1 cellular context compared by ENCODE assay signal in the genomic region with DNA sequence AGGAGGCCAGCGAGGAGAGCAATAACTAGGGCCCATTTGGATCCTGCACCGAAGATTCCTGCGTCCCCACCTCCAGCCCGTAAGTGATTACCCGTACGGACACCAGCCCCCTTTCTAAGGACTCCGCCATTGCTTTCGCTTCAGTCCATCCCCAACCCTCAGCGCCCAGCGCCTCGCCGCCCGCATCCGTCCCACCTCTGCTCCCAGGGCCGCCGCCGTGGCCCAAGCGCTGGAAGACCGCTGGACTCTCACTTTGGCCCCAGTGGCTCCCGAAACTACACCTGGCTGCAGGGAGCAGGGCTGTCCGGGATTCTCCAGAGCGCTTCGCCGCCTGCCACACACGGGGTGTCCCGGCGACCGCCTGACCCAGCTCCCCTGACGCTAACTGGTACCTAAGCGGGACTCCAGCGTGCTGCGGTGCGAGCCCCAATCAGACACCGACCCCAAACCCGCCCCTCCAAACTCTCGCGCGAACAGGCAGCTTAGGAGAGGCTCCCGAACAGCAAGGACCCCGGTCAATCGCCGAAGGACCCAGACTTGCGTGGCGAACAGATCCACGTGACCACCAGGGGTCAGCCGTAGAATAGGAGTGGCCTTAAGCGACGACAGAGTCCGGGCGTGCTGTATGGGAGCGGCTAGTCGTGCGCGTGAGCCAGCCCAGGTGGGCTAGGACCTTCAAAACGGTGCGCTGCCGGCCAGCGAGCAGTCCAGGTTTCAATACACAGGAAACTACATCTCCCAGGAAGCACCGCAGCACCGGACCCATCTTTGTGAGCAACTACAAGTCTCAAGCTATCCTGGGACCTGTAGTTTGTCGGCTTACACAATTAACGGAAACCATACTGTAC.
TF ChIP-seq lines count a peak whose summit lies in the region.

A gene (minus strand): TSS at position 363 of the 848 bp plus-strand sequence. CDS start 771 bp downstream, outside the sequence.

TF ChIP-seq in K562, 482 proteins besides CTCF, POLR2A, EP300 and RAD21 (continued from another document and continues in another):
- TF ChIP-seq, protein P1, sequence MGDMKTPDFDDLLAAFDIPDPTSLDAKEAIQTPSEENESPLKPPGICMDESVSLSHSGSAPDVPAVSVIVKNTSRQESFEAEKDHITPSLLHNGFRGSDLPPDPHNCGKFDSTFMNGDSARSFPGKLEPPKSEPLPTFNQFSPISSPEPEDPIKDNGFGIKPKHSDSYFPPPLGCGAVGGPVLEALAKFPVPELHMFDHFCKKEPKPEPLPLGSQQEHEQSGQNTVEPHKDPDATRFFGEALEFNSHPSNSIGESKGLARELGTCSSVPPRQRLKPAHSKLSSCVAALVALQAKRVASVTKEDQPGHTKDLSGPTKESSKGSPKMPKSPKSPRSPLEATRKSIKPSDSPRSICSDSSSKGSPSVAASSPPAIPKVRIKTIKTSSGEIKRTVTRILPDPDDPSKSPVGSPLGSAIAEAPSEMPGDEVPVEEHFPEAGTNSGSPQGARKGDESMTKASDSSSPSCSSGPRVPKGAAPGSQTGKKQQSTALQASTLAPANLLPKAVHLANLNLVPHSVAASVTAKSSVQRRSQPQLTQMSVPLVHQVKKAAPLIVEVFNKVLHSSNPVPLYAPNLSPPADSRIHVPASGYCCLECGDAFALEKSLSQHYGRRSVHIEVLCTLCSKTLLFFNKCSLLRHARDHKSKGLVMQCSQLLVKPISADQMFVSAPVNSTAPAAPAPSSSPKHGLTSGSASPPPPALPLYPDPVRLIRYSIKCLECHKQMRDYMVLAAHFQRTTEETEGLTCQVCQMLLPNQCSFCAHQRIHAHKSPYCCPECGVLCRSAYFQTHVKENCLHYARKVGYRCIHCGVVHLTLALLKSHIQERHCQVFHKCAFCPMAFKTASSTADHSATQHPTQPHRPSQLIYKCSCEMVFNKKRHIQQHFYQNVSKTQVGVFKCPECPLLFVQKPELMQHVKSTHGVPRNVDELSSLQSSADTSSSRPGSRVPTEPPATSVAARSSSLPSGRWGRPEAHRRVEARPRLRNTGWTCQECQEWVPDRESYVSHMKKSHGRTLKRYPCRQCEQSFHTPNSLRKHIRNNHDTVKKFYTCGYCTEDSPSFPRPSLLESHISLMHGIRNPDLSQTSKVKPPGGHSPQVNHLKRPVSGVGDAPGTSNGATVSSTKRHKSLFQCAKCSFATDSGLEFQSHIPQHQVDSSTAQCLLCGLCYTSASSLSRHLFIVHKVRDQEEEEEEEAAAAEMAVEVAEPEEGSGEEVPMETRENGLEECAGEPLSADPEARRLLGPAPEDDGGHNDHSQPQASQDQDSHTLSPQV (IDR thresholded peaks at IDR 0.05): peak; percentile 90
- TF ChIP-seq, protein P2, sequence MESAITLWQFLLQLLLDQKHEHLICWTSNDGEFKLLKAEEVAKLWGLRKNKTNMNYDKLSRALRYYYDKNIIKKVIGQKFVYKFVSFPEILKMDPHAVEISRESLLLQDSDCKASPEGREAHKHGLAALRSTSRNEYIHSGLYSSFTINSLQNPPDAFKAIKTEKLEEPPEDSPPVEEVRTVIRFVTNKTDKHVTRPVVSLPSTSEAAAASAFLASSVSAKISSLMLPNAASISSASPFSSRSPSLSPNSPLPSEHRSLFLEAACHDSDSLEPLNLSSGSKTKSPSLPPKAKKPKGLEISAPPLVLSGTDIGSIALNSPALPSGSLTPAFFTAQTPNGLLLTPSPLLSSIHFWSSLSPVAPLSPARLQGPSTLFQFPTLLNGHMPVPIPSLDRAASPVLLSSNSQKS (CRISPR knock-in tag; IDR thresholded peaks at IDR 0.05): no peak
- TF ChIP-seq SRSF9 (IDR thresholded peaks at IDR 0.05; ENCODE audit: borderline replicate concordance, low read depth, low read length) (no peak), U2AF1 (optimal IDR thresholded peaks at IDR 0.05; ENCODE audit: low read depth, low read length) (no peak), FOXK1 (CRISPR knock-in tag; IDR thresholded peaks at IDR 0.05; ENCODE audit: borderline replicate concordance) (0 out of 2 replicates have a peak, but pooled peaks have one; percentile 60), ZNF551 (CRISPR knock-in tag; IDR thresholded peaks at IDR 0.05) (no peak), SMAD3 (CRISPR knock-in tag; conservative IDR thresholded peaks at IDR 0.05) (no peak; the same call in 1 of the 2 replicates), ETV1 (tag; conservative IDR thresholded peaks at IDR 0.05; ENCODE audit: low read depth) (no peak), ELF2 (CRISPR knock-in tag; IDR thresholded peaks at IDR 0.05) (no peak), SRSF3 (IDR thresholded peaks at IDR 0.05; ENCODE audit: insufficient read depth, low read length) (no peak), ZNF316 (IDR thresholded peaks at IDR 0.05) (no peak), NUFIP1 (IDR thresholded peaks at IDR 0.05; ENCODE audit: partially characterized antibody) (no peak), NCOA4 (IDR thresholded peaks at IDR 0.05; ENCODE audit: partially characterized antibody) (no peak), HMG20B (CRISPR knock-in tag; IDR thresholded peaks at IDR 0.05) (no peak), PYGO2 (tag; IDR thresholded peaks at IDR 0.05) (no peak), CHD4 (IDR thresholded peaks at IDR 0.05; ENCODE audit: insufficient read depth, insufficient replicate concordance, low read depth, low read length, poor library complexity, severe bottlenecking) (no peak), EWSR1 (IDR thresholded peaks at IDR 0.05; ENCODE audit: borderline replicate concordance, low read depth, partially characterized antibody) (no peak), TBP (optimal IDR thresholded peaks at IDR 0.05; ENCODE audit: low read depth, low read length) (peak; percentile 91), TAL1 (IDR thresholded peaks at IDR 0.05) (no peak), FOS (IDR thresholded peaks at IDR 0.05; ENCODE audit: extremely low read depth, insufficient read length) (no peak), TARDBP (IDR thresholded peaks at IDR 0.05) (no peak), ELF4 (CRISPR knock-in tag; IDR thresholded peaks at IDR 0.05) (no peak), ZNF436 (CRISPR knock-in tag; IDR thresholded peaks at IDR 0.05) (no peak)
- TF ChIP-seq, protein P3, sequence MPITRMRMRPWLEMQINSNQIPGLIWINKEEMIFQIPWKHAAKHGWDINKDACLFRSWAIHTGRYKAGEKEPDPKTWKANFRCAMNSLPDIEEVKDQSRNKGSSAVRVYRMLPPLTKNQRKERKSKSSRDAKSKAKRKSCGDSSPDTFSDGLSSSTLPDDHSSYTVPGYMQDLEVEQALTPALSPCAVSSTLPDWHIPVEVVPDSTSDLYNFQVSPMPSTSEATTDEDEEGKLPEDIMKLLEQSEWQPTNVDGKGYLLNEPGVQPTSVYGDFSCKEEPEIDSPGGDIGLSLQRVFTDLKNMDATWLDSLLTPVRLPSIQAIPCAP (CRISPR knock-in tag; IDR thresholded peaks at IDR 0.05; ENCODE audit: borderline replicate concordance): no peak
- TF ChIP-seq, protein P4, sequence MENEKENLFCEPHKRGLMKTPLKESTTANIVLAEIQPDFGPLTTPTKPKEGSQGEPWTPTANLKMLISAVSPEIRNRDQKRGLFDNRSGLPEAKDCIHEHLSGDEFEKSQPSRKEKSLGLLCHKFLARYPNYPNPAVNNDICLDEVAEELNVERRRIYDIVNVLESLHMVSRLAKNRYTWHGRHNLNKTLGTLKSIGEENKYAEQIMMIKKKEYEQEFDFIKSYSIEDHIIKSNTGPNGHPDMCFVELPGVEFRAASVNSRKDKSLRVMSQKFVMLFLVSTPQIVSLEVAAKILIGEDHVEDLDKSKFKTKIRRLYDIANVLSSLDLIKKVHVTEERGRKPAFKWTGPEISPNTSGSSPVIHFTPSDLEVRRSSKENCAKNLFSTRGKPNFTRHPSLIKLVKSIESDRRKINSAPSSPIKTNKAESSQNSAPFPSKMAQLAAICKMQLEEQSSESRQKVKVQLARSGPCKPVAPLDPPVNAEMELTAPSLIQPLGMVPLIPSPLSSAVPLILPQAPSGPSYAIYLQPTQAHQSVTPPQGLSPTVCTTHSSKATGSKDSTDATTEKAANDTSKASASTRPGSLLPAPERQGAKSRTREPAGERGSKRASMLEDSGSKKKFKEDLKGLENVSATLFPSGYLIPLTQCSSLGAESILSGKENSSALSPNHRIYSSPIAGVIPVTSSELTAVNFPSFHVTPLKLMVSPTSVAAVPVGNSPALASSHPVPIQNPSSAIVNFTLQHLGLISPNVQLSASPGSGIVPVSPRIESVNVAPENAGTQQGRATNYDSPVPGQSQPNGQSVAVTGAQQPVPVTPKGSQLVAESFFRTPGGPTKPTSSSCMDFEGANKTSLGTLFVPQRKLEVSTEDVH (IDR thresholded peaks at IDR 0.05; ENCODE audit: low read depth, partially characterized antibody): no peak
- TF ChIP-seq, protein P5, sequence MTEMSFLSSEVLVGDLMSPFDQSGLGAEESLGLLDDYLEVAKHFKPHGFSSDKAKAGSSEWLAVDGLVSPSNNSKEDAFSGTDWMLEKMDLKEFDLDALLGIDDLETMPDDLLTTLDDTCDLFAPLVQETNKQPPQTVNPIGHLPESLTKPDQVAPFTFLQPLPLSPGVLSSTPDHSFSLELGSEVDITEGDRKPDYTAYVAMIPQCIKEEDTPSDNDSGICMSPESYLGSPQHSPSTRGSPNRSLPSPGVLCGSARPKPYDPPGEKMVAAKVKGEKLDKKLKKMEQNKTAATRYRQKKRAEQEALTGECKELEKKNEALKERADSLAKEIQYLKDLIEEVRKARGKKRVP (CRISPR knock-in tag; IDR thresholded peaks at IDR 0.05): no peak
- TF ChIP-seq, protein P6, sequence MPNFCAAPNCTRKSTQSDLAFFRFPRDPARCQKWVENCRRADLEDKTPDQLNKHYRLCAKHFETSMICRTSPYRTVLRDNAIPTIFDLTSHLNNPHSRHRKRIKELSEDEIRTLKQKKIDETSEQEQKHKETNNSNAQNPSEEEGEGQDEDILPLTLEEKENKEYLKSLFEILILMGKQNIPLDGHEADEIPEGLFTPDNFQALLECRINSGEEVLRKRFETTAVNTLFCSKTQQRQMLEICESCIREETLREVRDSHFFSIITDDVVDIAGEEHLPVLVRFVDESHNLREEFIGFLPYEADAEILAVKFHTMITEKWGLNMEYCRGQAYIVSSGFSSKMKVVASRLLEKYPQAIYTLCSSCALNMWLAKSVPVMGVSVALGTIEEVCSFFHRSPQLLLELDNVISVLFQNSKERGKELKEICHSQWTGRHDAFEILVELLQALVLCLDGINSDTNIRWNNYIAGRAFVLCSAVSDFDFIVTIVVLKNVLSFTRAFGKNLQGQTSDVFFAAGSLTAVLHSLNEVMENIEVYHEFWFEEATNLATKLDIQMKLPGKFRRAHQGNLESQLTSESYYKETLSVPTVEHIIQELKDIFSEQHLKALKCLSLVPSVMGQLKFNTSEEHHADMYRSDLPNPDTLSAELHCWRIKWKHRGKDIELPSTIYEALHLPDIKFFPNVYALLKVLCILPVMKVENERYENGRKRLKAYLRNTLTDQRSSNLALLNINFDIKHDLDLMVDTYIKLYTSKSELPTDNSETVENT (CRISPR knock-in tag; IDR thresholded peaks at IDR 0.05): no peak; the same call in 1 of the 2 replicates
- TF ChIP-seq, protein P7, sequence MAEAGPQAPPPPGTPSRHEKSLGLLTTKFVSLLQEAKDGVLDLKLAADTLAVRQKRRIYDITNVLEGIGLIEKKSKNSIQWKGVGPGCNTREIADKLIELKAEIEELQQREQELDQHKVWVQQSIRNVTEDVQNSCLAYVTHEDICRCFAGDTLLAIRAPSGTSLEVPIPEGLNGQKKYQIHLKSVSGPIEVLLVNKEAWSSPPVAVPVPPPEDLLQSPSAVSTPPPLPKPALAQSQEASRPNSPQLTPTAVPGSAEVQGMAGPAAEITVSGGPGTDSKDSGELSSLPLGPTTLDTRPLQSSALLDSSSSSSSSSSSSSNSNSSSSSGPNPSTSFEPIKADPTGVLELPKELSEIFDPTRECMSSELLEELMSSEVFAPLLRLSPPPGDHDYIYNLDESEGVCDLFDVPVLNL (CRISPR knock-in tag; IDR thresholded peaks at IDR 0.05; ENCODE audit: low read depth): no peak
- TF ChIP-seq, protein P8, sequence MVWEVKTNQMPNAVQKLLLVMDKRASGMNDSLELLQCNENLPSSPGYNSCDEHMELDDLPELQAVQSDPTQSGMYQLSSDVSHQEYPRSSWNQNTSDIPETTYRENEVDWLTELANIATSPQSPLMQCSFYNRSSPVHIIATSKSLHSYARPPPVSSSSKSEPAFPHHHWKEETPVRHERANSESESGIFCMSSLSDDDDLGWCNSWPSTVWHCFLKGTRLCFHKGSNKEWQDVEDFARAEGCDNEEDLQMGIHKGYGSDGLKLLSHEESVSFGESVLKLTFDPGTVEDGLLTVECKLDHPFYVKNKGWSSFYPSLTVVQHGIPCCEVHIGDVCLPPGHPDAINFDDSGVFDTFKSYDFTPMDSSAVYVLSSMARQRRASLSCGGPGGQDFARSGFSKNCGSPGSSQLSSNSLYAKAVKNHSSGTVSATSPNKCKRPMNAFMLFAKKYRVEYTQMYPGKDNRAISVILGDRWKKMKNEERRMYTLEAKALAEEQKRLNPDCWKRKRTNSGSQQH (CRISPR knock-in tag; IDR thresholded peaks at IDR 0.05): no peak
- TF ChIP-seq, protein P9, sequence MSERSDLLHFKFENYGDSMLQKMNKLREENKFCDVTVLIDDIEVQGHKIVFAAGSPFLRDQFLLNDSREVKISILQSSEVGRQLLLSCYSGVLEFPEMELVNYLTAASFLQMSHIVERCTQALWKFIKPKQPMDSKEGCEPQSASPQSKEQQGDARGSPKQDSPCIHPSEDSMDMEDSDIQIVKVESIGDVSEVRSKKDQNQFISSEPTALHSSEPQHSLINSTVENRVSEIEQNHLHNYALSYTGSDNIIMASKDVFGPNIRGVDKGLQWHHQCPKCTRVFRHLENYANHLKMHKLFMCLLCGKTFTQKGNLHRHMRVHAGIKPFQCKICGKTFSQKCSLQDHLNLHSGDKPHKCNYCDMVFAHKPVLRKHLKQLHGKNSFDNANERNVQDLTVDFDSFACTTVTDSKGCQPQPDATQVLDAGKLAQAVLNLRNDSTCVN (CRISPR knock-in tag; IDR thresholded peaks at IDR 0.05): no peak
- TF ChIP-seq, protein P10, sequence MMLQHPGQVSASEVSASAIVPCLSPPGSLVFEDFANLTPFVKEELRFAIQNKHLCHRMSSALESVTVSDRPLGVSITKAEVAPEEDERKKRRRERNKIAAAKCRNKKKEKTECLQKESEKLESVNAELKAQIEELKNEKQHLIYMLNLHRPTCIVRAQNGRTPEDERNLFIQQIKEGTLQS (IDR thresholded peaks at IDR 0.05): peak; percentile 35; the same call in 1 of the 2 replicates
- TF ChIP-seq, protein P10 (CRISPR knock-in tag; conservative IDR thresholded peaks at IDR 0.05): 0 out of 2 replicates have a peak, but pooled peaks have one; percentile 49
- TF ChIP-seq, protein P11, sequence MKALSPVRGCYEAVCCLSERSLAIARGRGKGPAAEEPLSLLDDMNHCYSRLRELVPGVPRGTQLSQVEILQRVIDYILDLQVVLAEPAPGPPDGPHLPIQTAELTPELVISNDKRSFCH (CRISPR knock-in tag; IDR thresholded peaks at IDR 0.05): no peak
- TF ChIP-seq, protein P11 (tag; IDR thresholded peaks at IDR 0.05): no peak
- TF ChIP-seq, protein P12, sequence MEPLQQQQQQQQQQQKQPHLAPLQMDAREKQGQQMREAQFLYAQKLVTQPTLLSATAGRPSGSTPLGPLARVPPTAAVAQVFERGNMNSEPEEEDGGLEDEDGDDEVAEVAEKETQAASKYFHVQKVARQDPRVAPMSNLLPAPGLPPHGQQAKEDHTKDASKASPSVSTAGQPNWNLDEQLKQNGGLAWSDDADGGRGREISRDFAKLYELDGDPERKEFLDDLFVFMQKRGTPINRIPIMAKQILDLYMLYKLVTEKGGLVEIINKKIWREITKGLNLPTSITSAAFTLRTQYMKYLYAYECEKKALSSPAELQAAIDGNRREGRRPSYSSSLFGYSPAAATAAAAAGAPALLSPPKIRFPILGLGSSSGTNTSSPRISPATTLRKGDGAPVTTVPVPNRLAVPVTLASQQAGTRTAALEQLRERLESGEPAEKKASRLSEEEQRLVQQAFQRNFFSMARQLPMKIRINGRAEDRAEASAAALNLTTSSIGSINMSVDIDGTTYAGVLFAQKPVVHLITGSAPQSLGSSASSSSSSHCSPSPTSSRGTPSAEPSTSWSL (CRISPR knock-in tag; IDR thresholded peaks at IDR 0.05; ENCODE audit: borderline replicate concordance): no peak
